12 cellular contexts compared by ENCODE assay signal in genomic region chr14:38016497-38016896, GRCh38.
DNase-seq lines count a peak whose midpoint lies in the region; ATAC-seq and TF ChIP-seq lines count a peak whose summit lies in the region.
"Had no signal": no experiment of that assay in that cellular context is flagged by ENCODE, and none has a peak within 500 bp of the region (broad histone marks: within the 10 kb centered on the region; RNA-seq: fewer than 3 reads in every experiment).

No MANE protein-coding gene starts in this region.

- no peaks in the 10 kb centered on the region for H3K27me3 Mint-ChIP-seq in H9 (ENCODE audit: low read depth)
- H3K27me3 Mint-ChIP-seq in glutamatergic neuron (ENCODE audit: unreplicated experiment): no peaks in the 10 kb centered on the region

- H3K56ac ChIP-seq in H9 (ENCODE audit: insufficient read length, low read depth, low read length): no peak overlapping the region

- TF ChIP-seq CTCF in AG09319 (IDR thresholded peaks at IDR 0.05; ENCODE audit: low read depth, low read length): peak; percentile 7; the same call in 1 of the 2 replicates
- peak; percentile 56 for TF ChIP-seq CTCF in H9 (conservative IDR thresholded peaks at IDR 0.05)
- TF ChIP-seq CTCF in glutamatergic neuron (IDR thresholded peaks at IDR 0.05; ENCODE audit: partially characterized antibody, unreplicated experiment): peak; percentile 28

- H3K27ac Mint-ChIP-seq in H9 (no peak overlapping the region), glutamatergic neuron (ENCODE audit: unreplicated experiment) (no peak overlapping the region)
- H3K27ac Mint-ChIP-seq: activated naive CD4-positive, alpha-beta T cell treated with anti-CD3 and anti-CD28 coated beads for 36 hours had no signal

- H3K79me2 ChIP-seq in H9 (ENCODE audit: insufficient read depth, low read length): no peaks in the 10 kb centered on the region

- no peak overlapping the region for H3K4me3 ChIP-seq in SJCRH30
- H3K4me3 ChIP-seq: BLaER1 had no signal

- H2BK15ac ChIP-seq in H9 (ENCODE audit: low read depth, low read length): no peak overlapping the region

- no peaks in the 10 kb centered on the region for H3K27me3 ChIP-seq in H9 (ENCODE audit: insufficient read depth, low read length)
- no peaks in the 10 kb centered on the region for H3K27me3 ChIP-seq in SJCRH30
- H3K27me3 ChIP-seq: BLaER1 had no signal

- H3K9me3 ChIP-seq in H9 (ENCODE audit: control insufficient read depth, low read depth, low read length): peaks cover 26% of the 10 kb centered on the region
- H3K9me3 ChIP-seq in SJCRH30 (replicated peaks): peaks cover 11% of the 10 kb centered on the region; the same call in 1 of the 2 replicates

- no peaks in the 10 kb centered on the region for H4K20me1 ChIP-seq in H9 (ENCODE audit: control insufficient read depth, insufficient read depth, insufficient read length)
- H4K20me1 ChIP-seq: BLaER1 had no signal

- no peaks in the 10 kb centered on the region for H3K4me1 Mint-ChIP-seq in H9
- H3K4me1 Mint-ChIP-seq in glutamatergic neuron (ENCODE audit: low read depth, unreplicated experiment): no peaks in the 10 kb centered on the region

- H4K8ac ChIP-seq in H9 (replicated peaks; ENCODE audit: insufficient read length, low read depth, low read length): no peak overlapping the region

- H3K4ac ChIP-seq in H9 (ENCODE audit: low read depth, low read length): no peak overlapping the region

- H4K5ac ChIP-seq in H9 (ENCODE audit: insufficient read length, low read depth, low read length): no peak overlapping the region

- H3K23me2 ChIP-seq in H9 (ENCODE audit: insufficient read length, low read depth, low read length, poor library complexity, severe bottlenecking): no peaks in the 10 kb centered on the region

- H3K9ac ChIP-seq in H9 (ENCODE audit: extremely low read depth, insufficient read length, low read length): no peak overlapping the region
- H3K9ac ChIP-seq: BLaER1, KMS-11 had no signal

- no peak overlapping the region for H3K4me2 ChIP-seq in H9 (ENCODE audit: insufficient read depth, insufficient read length, low read length)
- H3K4me2 ChIP-seq: BLaER1, KMS-11 had no signal

- no peak overlapping the region for H2BK120ac ChIP-seq in H9 (ENCODE audit: low read depth, low read length, poor library complexity, severe bottlenecking)

- H3K36me3 ChIP-seq in SJCRH30: no peaks in the 10 kb centered on the region
- H3K36me3 ChIP-seq: BLaER1 had no signal

- DNase-seq in AG09319 (ENCODE audit: extremely low read depth, low read depth): no peak
- DNase-seq in H9: no peak
- peak; percentile 4 to 20 for DNase-seq in SJCRH30
- no peak for DNase-seq in glutamatergic neuron
- DNase-seq in T-helper 9 cell: no peak
- no peak for DNase-seq in activated CD4-positive, alpha-beta T cell treated with anti-CD3 and anti-CD28 coated beads for 4 hours
- DNase-seq in KG1 (lab: John Stamatoyannopoulos, UW): no peak
- DNase-seq: activated naive CD4-positive, alpha-beta T cell treated with anti-CD3 and anti-CD28 coated beads for 36 hours; central memory CD4-positive, alpha-beta T cell had no signal

- whole genome bisulfite sequencing in H9 (ENCODE audit: extremely low coverage, insufficient read length, low lambda C conversion rate): no CpG with 5 or more reads among the region's 2 CpGs

- H3K4me1 ChIP-seq in H9 (ENCODE audit: insufficient read depth, low read length): no peaks in the 10 kb centered on the region
- H3K4me1 ChIP-seq in SJCRH30: no peaks in the 10 kb centered on the region
- H3K4me1 ChIP-seq: BLaER1 had no signal

- no peak for ATAC-seq in GM21825 (IDR thresholded peaks at IDR 0.05; ENCODE audit: unreplicated experiment)

- H3K4me3 Mint-ChIP-seq in H9: no peak overlapping the region
- H3K4me3 Mint-ChIP-seq in glutamatergic neuron (ENCODE audit: unreplicated experiment): no peak overlapping the region
- H3K4me3 Mint-ChIP-seq: activated naive CD4-positive, alpha-beta T cell treated with anti-CD3 and anti-CD28 coated beads for 36 hours had no signal

- no peak overlapping the region for H3T11ph ChIP-seq in H9 (ENCODE audit: low read length)

- no peaks in the 10 kb centered on the region for H3K79me1 ChIP-seq in H9 (ENCODE audit: insufficient read depth, low read depth, low read length, poor library complexity, severe bottlenecking)

- no peak overlapping the region for H3K14ac ChIP-seq in H9 (ENCODE audit: insufficient read depth, low read length)

- H4K91ac ChIP-seq in H9 (ENCODE audit: insufficient read length, low read depth, low read length): no peak overlapping the region

- H2BK20ac ChIP-seq in H9 (ENCODE audit: low read depth, low read length, poor library complexity, severe bottlenecking): no peak overlapping the region

- H3K36me3 Mint-ChIP-seq in H9 (ENCODE audit: insufficient read depth in 1 of 3, low read depth in 3 of 3): peaks cover 22 to 37% (median 32%) of the 10 kb centered on the region in 3 experiments
- H3K36me3 Mint-ChIP-seq in glutamatergic neuron (ENCODE audit: unreplicated experiment): peaks cover 17% of the 10 kb centered on the region

- H3K9me3 Mint-ChIP-seq in H9: peaks cover 29 to 33% of the 10 kb centered on the region in 2 experiments
- no peaks in the 10 kb centered on the region for H3K9me3 Mint-ChIP-seq in glutamatergic neuron (ENCODE audit: unreplicated experiment)

- H3K27ac ChIP-seq in H9 (ENCODE audit: insufficient read length, low read depth, low read length) (no peak overlapping the region), SJCRH30 (no peak overlapping the region)
- H3K27ac ChIP-seq: BLaER1, KMS-11 had no signal

- no peak overlapping the region for H2BK12ac ChIP-seq in H9 (ENCODE audit: insufficient read length, low read depth, low read length)

- no peak overlapping the region for H2BK5ac ChIP-seq in H9 (ENCODE audit: insufficient read length, low read length)

- H3K23ac ChIP-seq in H9 (ENCODE audit: insufficient read length, low read depth, low read length): no peak overlapping the region

- no peak overlapping the region for H2AFZ ChIP-seq in H9 (ENCODE audit: low read length)

- H2AK5ac ChIP-seq in H9 (ENCODE audit: insufficient read length, low read length): no peak overlapping the region

- H3K18ac ChIP-seq in H9 (ENCODE audit: insufficient read length, low read depth, low read length): no peak overlapping the region

Comparison
In these comparisons a context has a peak if more than half of its experiments do, and no peak if none do; other contexts are left out.
1. DNase-seq: peak in SJCRH30 (2 of 2); none in AG09319 (single experiment), H9 (single experiment), glutamatergic neuron (single experiment), T-helper 9 cell (single experiment), activated CD4-positive, alpha-beta T cell treated with anti-CD3 and anti-CD28 coated beads for 4 hours (0 of 2) and KG1 (single experiment).
2. Peak in every context shown above with its lines, with median percentiles within 50 percentile points of each other: CTCF ChIP-seq.